1 cellular context compared by ENCODE assay signal in genomic region chr14:75050852-75051555, GRCh38.
A peak's percentile ranks its signal among the peaks of the same experiment; 100 is the strongest.
TF ChIP-seq lines count a peak whose summit lies in the region.

Gene MLH3 (minus strand): TSS chr14:75051467. CDS start chr14:75049655, 1,812 bp downstream.

TF ChIP-seq in HepG2, 621 proteins besides CTCF, POLR2A, EP300 and RAD21 (continued from another document and continues in another):
- TF ChIP-seq HBP1 (CRISPR knock-in tag; IDR thresholded peaks at IDR 0.05; ENCODE audit: low read depth) (no peak), ZNF75D (CRISPR knock-in tag; IDR thresholded peaks at IDR 0.05; ENCODE audit: borderline replicate concordance) (no peak), FOXA3 (CRISPR knock-in tag; IDR thresholded peaks at IDR 0.05) (peak; percentile 18; the same call in 1 of the 2 replicates), SNAPC5 (CRISPR knock-in tag; IDR thresholded peaks at IDR 0.05; ENCODE audit: borderline replicate concordance) (0 out of 2 replicates have a peak, but pooled peaks have one; percentile 19), TBX2 (CRISPR knock-in tag; IDR thresholded peaks at IDR 0.05; ENCODE audit: borderline replicate concordance) (peak; percentile 62; the same call in 1 of the 2 replicates), ATF4 (CRISPR knock-in tag; IDR thresholded peaks at IDR 0.05) (0 out of 4 replicates have a peak, but pooled peaks of 1 of the 2 experiments have one; percentile 25), POLR2AphosphoS2 (IDR thresholded peaks at IDR 0.05; ENCODE audit: low read depth, low read length) (no peak), MYPOP (CRISPR knock-in tag; IDR thresholded peaks at IDR 0.05) (0 out of 2 replicates have a peak, but pooled peaks have one; percentile 39), NCOA5 (CRISPR knock-in tag; IDR thresholded peaks at IDR 0.05) (no peak), TCF12 (IDR thresholded peaks at IDR 0.05) (no peak), TCF12 (CRISPR knock-in tag; IDR thresholded peaks at IDR 0.05) (peak; percentile 0; the same call in 1 of the 2 replicates), HNF1B (CRISPR knock-in tag; IDR thresholded peaks at IDR 0.05) (no peak), FOXP1 (IDR thresholded peaks at IDR 0.05) (no peak), FOXP1 (CRISPR knock-in tag; IDR thresholded peaks at IDR 0.05) (no peak), RARA (CRISPR knock-in tag; IDR thresholded peaks at IDR 0.05) (peak; percentile 25; the same call in 1 of the 2 replicates), ZSCAN20 (CRISPR knock-in tag; IDR thresholded peaks at IDR 0.05; ENCODE audit: borderline replicate concordance) (peak; percentile 97), PRDM15 (CRISPR knock-in tag; IDR thresholded peaks at IDR 0.05) (peak; percentile 58; the same call in 1 of the 2 replicates), KLF9 (CRISPR knock-in tag; IDR thresholded peaks at IDR 0.05; ENCODE audit: low read depth) (0 out of 2 replicates have a peak, but pooled peaks have one; percentile 63), TEAD3 (CRISPR knock-in tag; optimal IDR thresholded peaks at IDR 0.05; ENCODE audit: borderline replicate concordance) (peak; percentile 36), ZNF737 (CRISPR knock-in tag; IDR thresholded peaks at IDR 0.05; ENCODE audit: borderline replicate concordance) (no peak), NFATC3 (CRISPR knock-in tag; IDR thresholded peaks at IDR 0.05) (no peak), GFI1 (CRISPR knock-in tag; IDR thresholded peaks at IDR 0.05; ENCODE audit: borderline replicate concordance) (peak; percentile 45; the same call in 1 of the 2 replicates), CBX2 (IDR thresholded peaks at IDR 0.05; ENCODE audit: low read depth, low read length) (no peak), CBX2 (CRISPR knock-in tag; IDR thresholded peaks at IDR 0.05; ENCODE audit: low read depth) (0 out of 2 replicates have a peak, but pooled peaks have one; percentile 75), SALL2 (CRISPR knock-in tag; IDR thresholded peaks at IDR 0.05) (peak; percentile 59; the same call in 1 of the 2 replicates), ZNF276 (CRISPR knock-in tag; IDR thresholded peaks at IDR 0.05; ENCODE audit: low read depth) (peak; percentile 64; the same call in 1 of the 2 replicates), KDM5B (CRISPR knock-in tag; IDR thresholded peaks at IDR 0.05; ENCODE audit: borderline replicate concordance) (peak; percentile 81; the same call in 1 of the 2 replicates), ZNF253 (CRISPR knock-in tag; IDR thresholded peaks at IDR 0.05; ENCODE audit: borderline replicate concordance) (0 out of 2 replicates have a peak, but pooled peaks have one; percentile 42), PTBP1 (IDR thresholded peaks at IDR 0.05; ENCODE audit: low read depth, low read length, poor library complexity, severe bottlenecking) (no peak), MAF1 (CRISPR knock-in tag; IDR thresholded peaks at IDR 0.05; ENCODE audit: borderline replicate concordance) (no peak), ZNF280B (CRISPR knock-in tag; IDR thresholded peaks at IDR 0.05; ENCODE audit: borderline replicate concordance) (peak; percentile 52; the same call in 1 of the 2 replicates), ZNF724P (CRISPR knock-in tag; IDR thresholded peaks at IDR 0.05; ENCODE audit: borderline replicate concordance) (peak; percentile 71; the same call in 1 of the 2 replicates), TFDP1 (CRISPR knock-in tag; IDR thresholded peaks at IDR 0.05; ENCODE audit: borderline replicate concordance) (peak; percentile 92), ZNF292 (CRISPR knock-in tag; IDR thresholded peaks at IDR 0.05; ENCODE audit: borderline replicate concordance, low read depth) (no peak), SAFB2 (CRISPR knock-in tag; IDR thresholded peaks at IDR 0.05; ENCODE audit: borderline replicate concordance, low read depth) (0 out of 2 replicates have a peak, but pooled peaks have one; percentile 17), KDM3A (CRISPR knock-in tag; IDR thresholded peaks at IDR 0.05; ENCODE audit: low read depth) (no peak), FOSL1 (CRISPR knock-in tag; IDR thresholded peaks at IDR 0.05; ENCODE audit: borderline replicate concordance) (no peak), KDM4B (CRISPR knock-in tag; IDR thresholded peaks at IDR 0.05) (0 out of 2 replicates have a peak, but pooled peaks have one; percentile 45), ZNF567 (CRISPR knock-in tag; IDR thresholded peaks at IDR 0.05; ENCODE audit: borderline replicate concordance) (no peak), THAP7 (CRISPR knock-in tag; IDR thresholded peaks at IDR 0.05) (peak; percentile 62; the same call in 1 of the 2 replicates), ZNF143 (CRISPR knock-in tag; IDR thresholded peaks at IDR 0.05) (0 out of 2 replicates have a peak, but pooled peaks have one; percentile 24), MTA1 (CRISPR knock-in tag; IDR thresholded peaks at IDR 0.05; ENCODE audit: borderline replicate concordance) (no peak), ESRRA (CRISPR knock-in tag; IDR thresholded peaks at IDR 0.05; ENCODE audit: low read depth) (no peak), E2F1 (CRISPR knock-in tag; IDR thresholded peaks at IDR 0.05) (no peak), ZFYVE20 (CRISPR knock-in tag; IDR thresholded peaks at IDR 0.05; ENCODE audit: borderline replicate concordance, low read depth) (0 out of 2 replicates have a peak, but pooled peaks have one; percentile 51), ZNF354B (CRISPR knock-in tag; IDR thresholded peaks at IDR 0.05) (no peak), ATF5 (CRISPR knock-in tag; IDR thresholded peaks at IDR 0.05; ENCODE audit: low read depth) (0 out of 2 replicates have a peak, but pooled peaks have one; percentile 77), IRX3 (CRISPR knock-in tag; IDR thresholded peaks at IDR 0.05; ENCODE audit: borderline replicate concordance, low read depth) (no peak)
